Comparison of ENCODE assay signal across 9 cellular contexts in the genomic region with DNA sequence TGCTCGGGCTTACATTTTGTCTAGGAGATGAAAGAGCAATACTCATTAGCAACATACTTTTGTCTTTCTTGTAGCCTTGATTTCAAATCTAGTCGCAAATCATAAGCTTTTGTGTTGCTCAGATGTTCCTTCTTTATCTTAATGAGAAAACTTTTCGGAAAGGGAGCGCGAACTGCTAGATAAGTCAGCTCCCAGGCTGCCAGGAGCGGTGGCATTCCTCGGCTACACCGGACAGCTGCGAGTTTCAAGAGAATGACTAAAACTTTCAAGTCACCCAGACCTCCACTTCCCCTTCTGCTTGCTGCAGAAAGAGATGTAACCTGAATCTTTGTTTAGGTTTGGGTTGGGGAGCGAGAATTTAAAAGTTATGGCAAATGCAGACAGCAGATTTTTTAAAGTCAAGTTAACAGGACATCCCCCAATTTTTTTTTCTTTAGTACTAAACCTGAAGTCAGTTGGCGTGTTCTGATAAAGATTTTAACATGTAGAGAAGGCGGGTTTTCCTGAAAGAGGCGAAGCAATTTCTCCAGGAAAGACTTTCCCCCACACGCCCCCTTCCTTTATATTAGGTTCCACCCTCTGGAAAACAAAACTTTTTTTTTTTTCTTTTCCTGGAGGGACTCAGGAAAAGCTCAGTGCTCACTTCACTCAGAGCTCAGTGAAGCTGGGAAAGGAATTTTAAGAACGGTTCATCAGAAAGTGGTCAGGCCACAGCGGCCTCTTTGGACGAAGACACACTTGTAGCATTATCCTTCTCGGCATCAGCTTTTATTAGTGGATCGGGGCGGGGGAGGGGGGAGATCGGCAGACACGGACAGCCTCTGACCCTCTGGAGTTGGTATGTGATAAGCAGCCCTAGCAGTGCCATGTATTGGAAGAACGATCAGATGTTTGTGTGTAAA.
DNase-seq lines count a peak whose midpoint lies in the region; ATAC-seq and TF ChIP-seq lines count a peak whose summit lies in the region.
"Had no signal": no experiment of that assay in that cellular context is flagged by ENCODE, and none has a peak within 500 bp of the region (broad histone marks: within the 10 kb centered on the region; RNA-seq: fewer than 3 reads in every experiment).

A gene (plus strand): TSS at position 635 of the 902 bp plus-strand sequence. CDS start 2,227 bp downstream, outside the sequence.

- no peaks in the 10 kb centered on the region for H3K36me3 ChIP-seq in duodenal mucosa (ENCODE audit: control insufficient read depth in 1 of 2, insufficient read depth in 2 of 2, low read length in 2 of 2)

- peaks cover 76 to 93% of the 10 kb centered on the region in 2 donors for H3K27me3 ChIP-seq in duodenal mucosa (ENCODE audit: control insufficient read depth in 1 of 2, insufficient read depth in 2 of 2, low read length in 2 of 2)

- H3K9ac ChIP-seq in duodenal mucosa (ENCODE audit: low read depth in 1 of 2, low read length in 2 of 2), result no peak within 1 kb of the TSS

- TF ChIP-seq CTCF in nephron progenitor cell (IDR thresholded peaks at IDR 0.05), result no peak

- H3K36me3 Mint-ChIP-seq in nephron progenitor cell (ENCODE audit: low read depth), result no peaks in the 10 kb centered on the region

- peaks cover 100% of the 10 kb centered on the region for H3K27me3 Mint-ChIP-seq in nephron progenitor cell (ENCODE audit: low read depth, poor library complexity)

- ATAC-seq in HG03175 (IDR thresholded peaks at IDR 0.05; ENCODE audit: unreplicated experiment) (no peak), HG02763 (IDR thresholded peaks at IDR 0.05; ENCODE audit: unreplicated experiment) (no peak)
- ATAC-seq: Panc1 had no signal

- H3K4me1 ChIP-seq in duodenal mucosa (ENCODE audit: control insufficient read depth in 1 of 2, insufficient read depth in 2 of 2, low read length in 2 of 2), result no peaks in the 10 kb centered on the region

- in situ Hi-C loops in KBM-7 (cut with MboI; ENCODE audit: low pct_unique_long_range_greater_than_20kb, low sequenced_read_pairs), result no loop called here

- peak within 1 kb of the TSS; percentile 70 for H3K4me3 Mint-ChIP-seq in nephron progenitor cell

- DNase-seq in COR-L47 (lab: John Stamatoyannopoulos, UW) (peak; percentile 37), KBM-7 (peak; percentile 11), nephron progenitor cell (no peak), NCI-H1417 treated with DMSO at 0.1 percent for 48 hours (lab: John Stamatoyannopoulos, UW) (no peak), glomerular visceral epithelial cell (ENCODE audit: extremely low spot score) (no peak)

- H3K4me1 Mint-ChIP-seq in nephron progenitor cell, result peaks cover 51% of the 10 kb centered on the region

- H3K9me3 ChIP-seq in duodenal mucosa (ENCODE audit: control insufficient read depth in 1 of 2, low read length in 2 of 2), result no peaks in the 10 kb centered on the region

- peak within 1 kb of the TSS; percentile 17 to 55 for H3K4me3 ChIP-seq in duodenal mucosa (ENCODE audit: low read depth in 1 of 2, low read length in 2 of 2)

- H3K9me3 Mint-ChIP-seq in nephron progenitor cell, result no peaks in the 10 kb centered on the region

- H3K27ac ChIP-seq in duodenal mucosa (ENCODE audit: low read depth, low read length), result no peak within 1 kb of the TSS

- peak within 1 kb of the TSS; percentile 61 for H3K27ac Mint-ChIP-seq in nephron progenitor cell

Comparison
In these comparisons a context has a peak if more than half of its experiments do, and no peak if none do; other contexts are left out.
1. DNase-seq: peak in COR-L47 (single experiment) and KBM-7 (single experiment); none in nephron progenitor cell (single experiment), NCI-H1417 treated with DMSO at 0.1 percent for 48 hours (single experiment) and glomerular visceral epithelial cell (single experiment).